In the genomic region with DNA sequence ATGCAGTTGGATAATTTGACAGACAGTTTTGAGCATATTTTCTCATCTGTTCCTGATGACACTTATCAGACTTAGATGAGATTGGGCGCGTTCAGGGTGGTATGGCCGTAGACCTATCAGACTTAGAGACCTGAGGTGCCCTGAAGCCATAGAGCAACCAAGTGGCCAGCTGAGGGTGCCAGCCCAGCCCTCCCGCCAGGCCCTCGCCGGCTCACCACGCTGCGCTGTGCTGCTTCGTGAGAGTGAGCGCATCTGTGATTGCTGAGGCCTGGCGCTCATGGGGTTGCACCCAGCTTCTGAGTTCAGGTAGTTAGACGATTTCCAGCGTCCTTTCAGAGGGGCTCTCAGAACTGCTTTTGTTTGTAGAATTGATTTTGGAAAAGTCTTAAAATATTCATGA, we compare ENCODE assay signal across 1 cellular context.
TF ChIP-seq lines count a peak whose summit lies in the region.

No MANE protein-coding gene starts in this region.

TF ChIP-seq in K562, 482 proteins besides CTCF, POLR2A, EP300 and RAD21:
- TF ChIP-seq POLR2G (IDR thresholded peaks at IDR 0.05; ENCODE audit: low read depth, low read length) (0 out of 2 replicates have a peak, but pooled peaks have one; percentile 39), KLF16 (IDR thresholded peaks at IDR 0.05) (no peak)
- TF ChIP-seq, protein P1, sequence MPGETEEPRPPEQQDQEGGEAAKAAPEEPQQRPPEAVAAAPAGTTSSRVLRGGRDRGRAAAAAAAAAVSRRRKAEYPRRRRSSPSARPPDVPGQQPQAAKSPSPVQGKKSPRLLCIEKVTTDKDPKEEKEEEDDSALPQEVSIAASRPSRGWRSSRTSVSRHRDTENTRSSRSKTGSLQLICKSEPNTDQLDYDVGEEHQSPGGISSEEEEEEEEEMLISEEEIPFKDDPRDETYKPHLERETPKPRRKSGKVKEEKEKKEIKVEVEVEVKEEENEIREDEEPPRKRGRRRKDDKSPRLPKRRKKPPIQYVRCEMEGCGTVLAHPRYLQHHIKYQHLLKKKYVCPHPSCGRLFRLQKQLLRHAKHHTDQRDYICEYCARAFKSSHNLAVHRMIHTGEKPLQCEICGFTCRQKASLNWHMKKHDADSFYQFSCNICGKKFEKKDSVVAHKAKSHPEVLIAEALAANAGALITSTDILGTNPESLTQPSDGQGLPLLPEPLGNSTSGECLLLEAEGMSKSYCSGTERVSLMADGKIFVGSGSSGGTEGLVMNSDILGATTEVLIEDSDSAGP (CRISPR knock-in tag; IDR thresholded peaks at IDR 0.05) = no peak
